ENCODE assay signal across 1 cellular context in genomic region chr4:79576480-79576803, GRCh38.
TF ChIP-seq lines count a peak whose summit lies in the region.

No MANE protein-coding gene starts in this region.

TF ChIP-seq in HepG2, 621 proteins besides CTCF, POLR2A, EP300 and RAD21 (continued from another document):
- TF ChIP-seq ARID4A (CRISPR knock-in tag; IDR thresholded peaks at IDR 0.05; ENCODE audit: borderline replicate concordance) (no peak), ZNF24 (IDR thresholded peaks at IDR 0.05) (no peak), DNMT3B (CRISPR knock-in tag; conservative IDR thresholded peaks at IDR 0.05) (no peak)
